Comparison of ENCODE assay signal across 8 cellular contexts in genomic region chr1:151006331-151007052, GRCh38. TPM values are rescaled to one million over a fixed set of nuclear protein-coding genes. Genes with fewer than 3 reads are reported as not detected.
DNase-seq lines count a peak whose midpoint lies in the region; ATAC-seq lines count a peak whose summit lies in the region.

Gene MINDY1, minus strand, starts transcription at chr1:151006902. Its CDS starts 4,285 bp downstream, at chr1:151002617.

- peaks cover 0 to 10% (median 4%) of the 10 kb centered on the region in 3 donors for H3K36me3 Mint-ChIP-seq in immature natural killer cell

- DNase-seq in CD1c-positive myeloid dendritic cell (ENCODE audit: extremely low spot score) (peak; percentile 73), NCI-H1694 (lab: John Stamatoyannopoulos, UW) (peak; percentile 80), T-helper 1 cell (peak in 3 of 5 donors; percentile 9 to 55 (median 13)), cerebellar nuclear complex (lab: John Stamatoyannopoulos, UW) (peak; percentile 63 to 77), immature natural killer cell (peak; percentile 35 to 43 (median 39)), skeletal muscle cell (ENCODE audit: low read depth) (peak; percentile 70)

- H3K27ac Mint-ChIP-seq in immature natural killer cell = peak within 1 kb of the TSS; percentile 95 to 100 (median 98)

- peak within 1 kb of the TSS; percentile 94 to 96 (median 95) for H3K4me3 Mint-ChIP-seq in immature natural killer cell

- ATAC-seq in GM19467 (IDR thresholded peaks at IDR 0.05; ENCODE audit: unreplicated experiment) = peak; percentile 37
- ATAC-seq in GM19324 (IDR thresholded peaks at IDR 0.05; ENCODE audit: low FRiP score, unreplicated experiment) = no peak

- no peaks in the 10 kb centered on the region for H3K9me3 Mint-ChIP-seq in immature natural killer cell

- peaks cover 11 to 12% (median 12%) of the 10 kb centered on the region in 3 donors for H3K27me3 Mint-ChIP-seq in immature natural killer cell (ENCODE audit: low read depth in 3 of 3)

- H3K4me1 Mint-ChIP-seq in immature natural killer cell = peaks cover 68 to 76% of the 10 kb centered on the region in 2 donors

- H3K4me3 ChIP-seq in skeletal muscle cell (ENCODE audit: low read depth, low read length) = peak within 1 kb of the TSS; percentile 53

RNA-seq across cellular contexts. Expression of gene MINDY1, which starts in this region (rescaled TPM):
- polyA plus RNA-seq in immature natural killer cell = 1 to 10 TPM; 2.1 to 5.1 (median 3.6) TPM

Comparison
In these comparisons a context has a peak if more than half of its experiments do, and no peak if none do; other contexts are left out.
1. DNase-seq: peak in every context shown above with its lines; median percentile 80 in NCI-H1694; 73 in CD1c-positive myeloid dendritic cell; 70 in cerebellar nuclear complex; 70 in skeletal muscle cell; 39 in immature natural killer cell; 13 in T-helper 1 cell.